ENCODE assay signal across 14 cellular contexts in the genomic region with DNA sequence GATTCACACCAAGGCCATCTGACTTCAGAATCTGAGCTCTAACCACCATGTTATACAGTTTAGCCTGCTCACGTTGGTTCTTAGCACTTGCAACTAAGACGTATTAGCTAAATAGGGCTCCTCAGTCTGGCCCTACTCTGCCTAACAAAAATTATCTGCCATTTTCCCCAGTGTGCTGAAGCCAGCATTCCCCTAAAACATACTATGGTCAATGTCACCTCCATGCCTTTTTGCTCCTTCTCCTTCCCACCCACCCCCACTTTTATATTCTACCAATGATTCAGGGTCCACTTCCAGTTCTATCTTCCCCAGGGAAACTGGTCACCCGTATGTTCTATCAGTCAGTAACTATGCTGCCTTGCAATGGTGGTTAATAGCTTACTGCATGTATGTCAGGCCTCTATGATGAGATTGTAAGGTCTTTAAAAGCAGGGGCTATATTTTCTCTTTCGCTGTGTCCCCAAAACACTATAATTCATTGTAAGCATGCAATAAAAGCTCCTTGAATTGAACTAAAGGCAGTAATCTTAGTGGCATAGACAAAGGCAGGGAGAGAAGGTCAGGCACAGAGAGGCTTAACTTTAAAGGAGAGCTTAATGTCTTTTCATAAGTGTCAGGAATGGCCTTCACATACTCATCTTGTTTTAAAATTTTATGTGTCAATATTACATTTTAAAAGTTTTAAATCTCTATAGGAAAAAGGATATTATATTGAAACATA. TPM values are rescaled to one million over a fixed set of nuclear protein-coding genes. Genes with fewer than 3 reads are reported as not detected.
A peak's percentile ranks its signal among the peaks of the same experiment; 100 is the strongest.
DNase-seq lines count a peak whose midpoint lies in the region; ATAC-seq, FAIRE-seq and TF ChIP-seq lines count a peak whose summit lies in the region.
"Had no signal": no experiment of that assay in that cellular context is flagged by ENCODE, and none has a peak within 500 bp of the region (broad histone marks: within the 10 kb centered on the region; RNA-seq: fewer than 3 reads in every experiment).

No MANE protein-coding gene starts in this region.

- peak overlapping the region; percentile 89 for H3K27ac ChIP-seq in WERI-Rb-1

- H3K4me1 ChIP-seq in skeletal muscle satellite cell (ENCODE audit: control insufficient read depth, insufficient read depth, low read length): peaks cover 31% of the 10 kb centered on the region

- H3K36me3 ChIP-seq in WERI-Rb-1 (no peaks in the 10 kb centered on the region), skeletal muscle satellite cell (ENCODE audit: insufficient read depth, low read length) (no peaks in the 10 kb centered on the region)

- no peaks in the 10 kb centered on the region for H3K9me3 ChIP-seq in WERI-Rb-1 (ENCODE audit: severe bottlenecking)
- H3K9me3 ChIP-seq in skeletal muscle satellite cell (replicated peaks; ENCODE audit: low read length): no peaks in the 10 kb centered on the region

- H3K27me3 ChIP-seq in WERI-Rb-1 (ENCODE audit: insufficient read depth, low read depth, severe bottlenecking): no peaks in the 10 kb centered on the region
- no peaks in the 10 kb centered on the region for H3K27me3 ChIP-seq in skeletal muscle satellite cell (ENCODE audit: control insufficient read depth, insufficient read depth, low read length)

- H3K4me3 ChIP-seq in WERI-Rb-1 (ENCODE audit: low read depth, low read length): no peak overlapping the region
- H3K4me3 ChIP-seq in fibroblast of villous mesenchyme (ENCODE audit: low read depth, low read length): no peak overlapping the region
- H3K4me3 ChIP-seq in skeletal muscle satellite cell (ENCODE audit: low read length): no peak overlapping the region

- H3K9ac ChIP-seq in skeletal muscle satellite cell (ENCODE audit: low read depth, low read length): peak overlapping the region; percentile 53

- TF ChIP-seq CTCF in WERI-Rb-1 (IDR thresholded peaks at IDR 0.05; ENCODE audit: low read depth, low read length): no peak
- TF ChIP-seq CTCF in fibroblast of villous mesenchyme (IDR thresholded peaks at IDR 0.05; ENCODE audit: insufficient read depth, low read depth, low read length): no peak

- DNase-seq in GM18507 (ENCODE audit: extremely low spot score, insufficient read length, low read depth) (no peak), WERI-Rb-1 (no peak), fibroblast of villous mesenchyme (ENCODE audit: low read depth) (peak; percentile 26), putamen (ENCODE audit: low spot score) (no peak), islet precursor cell (no peak)
- DNase-seq: GF-D8, NCI-H1048, NCI-H446 had no signal

- ATAC-seq in HG03571 (IDR thresholded peaks at IDR 0.05; ENCODE audit: unreplicated experiment): no peak
- no peak for ATAC-seq in GM18498 (IDR thresholded peaks at IDR 0.05; ENCODE audit: unreplicated experiment)
- ATAC-seq: Panc1 had no signal

- peak; percentile 57 for FAIRE-seq in GM18507 (lab: Jason Lieb, UNC)
- FAIRE-seq: endometrium had no signal

- no peak overlapping the region for H3K4me2 ChIP-seq in skeletal muscle satellite cell (ENCODE audit: low read length)

RNA-seq across cellular contexts. Expression of a gene that starts 23.3 kb away (rescaled TPM):
- 1.3 TPM in 2 replicates for total RNA-seq in fibroblast of villous mesenchyme
- total RNA-seq in skeletal muscle satellite cell (2012; rRNA removed): 0.51 TPM in 1 of 2 replicates, not detected in the other

RNA-seq across cellular contexts. Expression of a gene that starts 39.4 kb away (rescaled TPM):
- total RNA-seq in fibroblast of villous mesenchyme: not detected in 2 replicates
- 0.22 TPM in 1 of 2 replicates, not detected in the other for total RNA-seq in skeletal muscle satellite cell (2012; rRNA removed)
- total RNA-seq: neural crest cell had no signal

RNA-seq across cellular contexts. Expression of a gene that starts 40.2 kb away (rescaled TPM):
- 10.8 and 15.8 TPM in 2 replicates for total RNA-seq in fibroblast of villous mesenchyme
- total RNA-seq in skeletal muscle satellite cell (2012; rRNA removed): 10.6 and 15.1 TPM in 2 replicates

RNA-seq across cellular contexts. Expression of a gene that starts 57.8 kb away (rescaled TPM):
- total RNA-seq in fibroblast of villous mesenchyme: 3.0 and 4.2 TPM in 2 replicates
- 1.7 and 2.0 TPM in 2 replicates for total RNA-seq in skeletal muscle satellite cell (2012; rRNA removed)
